ENCODE assay signal across 14 cellular contexts in the genomic region with DNA sequence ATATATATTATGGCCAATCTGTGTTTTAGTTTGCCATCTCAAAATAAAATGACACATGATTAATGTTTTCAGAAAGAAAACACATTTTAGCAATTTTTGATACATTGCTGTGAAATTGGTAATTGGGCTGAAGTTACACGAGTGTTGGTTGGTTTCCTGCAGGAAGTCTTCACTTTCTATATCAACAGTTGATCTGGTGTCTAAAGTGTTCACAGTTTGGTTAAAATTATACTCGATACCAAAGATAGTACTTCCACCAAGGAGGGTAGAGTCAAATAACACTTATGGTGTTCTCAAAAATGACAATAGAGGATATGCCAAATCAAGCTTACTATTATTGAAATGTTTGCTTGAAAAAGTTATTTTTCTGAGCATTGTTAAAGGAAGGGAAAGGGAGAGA.
DNase-seq lines count a peak whose midpoint lies in the region; ATAC-seq and TF ChIP-seq lines count a peak whose summit lies in the region.
"Had no signal": no experiment of that assay in that cellular context is flagged by ENCODE, and none has a peak within 500 bp of the region (broad histone marks: within the 10 kb centered on the region; RNA-seq: fewer than 3 reads in every experiment).

No MANE protein-coding gene starts in this region.

- peaks cover under 1% of the 10 kb centered on the region for H3K27me3 Mint-ChIP-seq in activated CD8-positive, alpha-beta T cell treated with anti-CD3 and anti-CD28 coated beads, Interleukin-2, amount 10 ng/mL, durations not matched to agents 7 days and 5 days (ENCODE audit: low read depth)
- H3K27me3 Mint-ChIP-seq in osteocyte (ENCODE audit: unreplicated experiment): no peaks in the 10 kb centered on the region
- H3K27me3 Mint-ChIP-seq: activated naive CD4-positive, alpha-beta T cell treated with anti-CD3 and anti-CD28 coated beads, Interleukin-2, amount 10 ng/mL, durations not matched to agents 7 days and 5 days had no signal

- H3K27ac Mint-ChIP-seq in activated CD8-positive, alpha-beta T cell treated with anti-CD3 and anti-CD28 coated beads, Interleukin-2, amount 10 ng/mL, durations not matched to agents 7 days and 5 days: peak overlapping the region; percentile 54
- H3K27ac Mint-ChIP-seq in osteocyte (ENCODE audit: unreplicated experiment): no peak overlapping the region
- H3K27ac Mint-ChIP-seq: activated naive CD4-positive, alpha-beta T cell treated with anti-CD3 and anti-CD28 coated beads, Interleukin-2, amount 10 ng/mL, durations not matched to agents 7 days and 5 days had no signal

- peaks cover 33% of the 10 kb centered on the region for H3K36me3 Mint-ChIP-seq in activated CD8-positive, alpha-beta T cell treated with anti-CD3 and anti-CD28 coated beads, Interleukin-2, amount 10 ng/mL, durations not matched to agents 7 days and 5 days (ENCODE audit: low read depth)
- no peaks in the 10 kb centered on the region for H3K36me3 Mint-ChIP-seq in osteocyte (ENCODE audit: unreplicated experiment)

- DNase-seq in GM12864 (ENCODE audit: low read depth): peak; percentile 12
- DNase-seq in activated CD8-positive, alpha-beta T cell treated with anti-CD3 and anti-CD28 coated beads, Interleukin-2, amount 10 ng/mL, durations not matched to agents 7 days and 5 days: no peak
- DNase-seq in GM20000 (ENCODE audit: low spot score): no peak
- no peak for DNase-seq in osteocyte (ENCODE audit: extremely low spot score, unreplicated experiment)
- DNase-seq in ACHN: no peak
- no peak for DNase-seq in SK-N-DZ (ENCODE audit: low spot score)
- DNase-seq: activated naive CD4-positive, alpha-beta T cell treated with anti-CD3 and anti-CD28 coated beads, Interleukin-2, amount 10 ng/mL, durations not matched to agents 7 days and 5 days; C1 segment of cervical spinal cord; NCI-H226; PC-3; stimulated activated naive CD4-positive, alpha-beta T cell had no signal

- POLR2A ChIA-PET in activated CD8-positive, alpha-beta T cell treated with anti-CD3 and anti-CD28 coated beads, Interleukin-2, amount 10 ng/mL, durations not matched to agents 7 days and 5 days (lab: Charles Lee): no interaction called here

- H3K9me3 Mint-ChIP-seq in activated CD8-positive, alpha-beta T cell treated with anti-CD3 and anti-CD28 coated beads, Interleukin-2, amount 10 ng/mL, durations not matched to agents 7 days and 5 days (ENCODE audit: insufficient read depth): peaks cover 15% of the 10 kb centered on the region
- H3K9me3 Mint-ChIP-seq in osteocyte (ENCODE audit: unreplicated experiment): no peaks in the 10 kb centered on the region
- H3K9me3 Mint-ChIP-seq: activated naive CD4-positive, alpha-beta T cell treated with anti-CD3 and anti-CD28 coated beads, Interleukin-2, amount 10 ng/mL, durations not matched to agents 7 days and 5 days had no signal

- H3K4me3 Mint-ChIP-seq in activated CD8-positive, alpha-beta T cell treated with anti-CD3 and anti-CD28 coated beads, Interleukin-2, amount 10 ng/mL, durations not matched to agents 7 days and 5 days: peak overlapping the region; percentile 32
- no peak overlapping the region for H3K4me3 Mint-ChIP-seq in osteocyte (ENCODE audit: unreplicated experiment)
- H3K4me3 Mint-ChIP-seq: activated naive CD4-positive, alpha-beta T cell treated with anti-CD3 and anti-CD28 coated beads, Interleukin-2, amount 10 ng/mL, durations not matched to agents 7 days and 5 days had no signal

- in situ Hi-C loops in ACHN (cut with HindIII; ENCODE audit: low pct_ligation_motif_present, low pct_unique_long_range_greater_than_20kb, low sequenced_read_pairs): no loop called here

- ATAC-seq in GM19324 (IDR thresholded peaks at IDR 0.05; ENCODE audit: low FRiP score, unreplicated experiment): peak; percentile 66
- ATAC-seq in HG02981 (IDR thresholded peaks at IDR 0.05; ENCODE audit: unreplicated experiment): peak; percentile 70
- ATAC-seq in activated CD8-positive, alpha-beta T cell treated with anti-CD3 and anti-CD28 coated beads, Interleukin-2, amount 10 ng/mL, durations not matched to agents 7 days and 5 days: peak; percentile 63
- ATAC-seq: PC-3 had no signal

- peaks cover 32% of the 10 kb centered on the region for H3K4me1 Mint-ChIP-seq in activated CD8-positive, alpha-beta T cell treated with anti-CD3 and anti-CD28 coated beads, Interleukin-2, amount 10 ng/mL, durations not matched to agents 7 days and 5 days (ENCODE audit: low read depth)
- H3K4me1 Mint-ChIP-seq in osteocyte (ENCODE audit: unreplicated experiment): peaks cover 13% of the 10 kb centered on the region

- TF ChIP-seq CTCF in GM12864 (IDR thresholded peaks at IDR 0.05; ENCODE audit: low read depth, low read length, missing control alignments) (no peak), GM20000 (IDR thresholded peaks at IDR 0.05; ENCODE audit: extremely low read depth, missing control alignments) (no peak), osteocyte (IDR thresholded peaks at IDR 0.05) (no peak)

- CTCF ChIA-PET in activated CD8-positive, alpha-beta T cell treated with anti-CD3 and anti-CD28 coated beads, Interleukin-2, amount 10 ng/mL, durations not matched to agents 7 days and 5 days (lab: Charles Lee): interaction anchor here (1.3 kb wide), 1 partner anchor 10 kb away, joined by 5 read pairs; no protein-coding TSS in a partner anchor

- H3K4me3 ChIP-seq in GM12864 (ENCODE audit: low read depth, low read length): no peak overlapping the region
- H3K4me3 ChIP-seq: lung had no signal
